In the genomic region with DNA sequence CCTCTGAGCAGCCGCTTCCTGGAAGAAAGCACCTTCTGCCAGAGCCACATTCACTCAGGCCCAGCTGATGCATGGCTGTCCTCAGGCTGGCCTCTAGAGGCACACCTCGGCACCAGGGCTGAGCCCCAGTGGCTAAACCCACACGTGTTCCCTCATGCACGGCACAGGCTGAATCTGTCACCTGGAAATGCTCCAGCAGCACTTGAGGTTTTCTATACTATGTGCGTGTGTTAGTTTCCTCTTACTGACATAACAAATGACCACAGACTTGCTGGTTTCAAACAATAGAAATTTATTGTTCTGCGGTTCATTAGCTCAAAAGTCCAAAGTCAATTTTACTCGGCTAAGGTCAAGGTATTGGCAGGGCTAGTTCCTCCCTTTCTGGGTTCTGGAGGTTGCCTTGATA, we compare ENCODE assay signal across 8 cellular contexts.
DNase-seq lines count a peak whose midpoint lies in the region; ATAC-seq and TF ChIP-seq lines count a peak whose summit lies in the region.

No MANE protein-coding gene starts in this region.

- no peaks in the 10 kb centered on the region for H3K36me3 ChIP-seq in mammary epithelial cell (ENCODE audit: insufficient read depth, low read length)

- H3K9ac ChIP-seq in mammary epithelial cell (ENCODE audit: insufficient read depth, low read length) = no peak overlapping the region

- DNase-seq in Caki2 (ENCODE audit: low read depth) (peak; percentile 44), NAMALWA (ENCODE audit: low spot score) (peak; percentile 51), mammary epithelial cell (peak; percentile 45), pons (ENCODE audit: low spot score) (peak; percentile 7), foreskin melanocyte (no peak)
- no peak for DNase-seq in NK-92 treated with Interleukin-12 subunit alpha and Interleukin-12 subunit beta, amount 100 ng/mL, for 24 hours (lab: John Stamatoyannopoulos, UW)

- in situ Hi-C loops in Caki2 (cut with HindIII; ENCODE audit: low pct_unique_long_range_greater_than_20kb, low sequenced_read_pairs) (no loop called here), mammary epithelial cell (cut with MboI; ENCODE audit: low sequenced_read_pairs in 2 of 2) (no loop called here)

- CTCF ChIA-PET in mammary epithelial cell (lab: Charles Lee; ENCODE audit: low non-redundant PET) = no interaction called here

- intact Hi-C loops in mammary epithelial cell (cut with micrococcal nuclease) = no loop called here

- H3K9me3 ChIP-seq in mammary epithelial cell (replicated peaks; ENCODE audit: insufficient read depth, low read length) = no peaks in the 10 kb centered on the region

- BruUV-seq in mammary epithelial cell (replicated peaks; lab: Mats Ljungman, UMichigan) = no TSS peak

- no peaks in the 10 kb centered on the region for H3K79me2 ChIP-seq in mammary epithelial cell (ENCODE audit: insufficient read depth, low read length)

- H2AFZ ChIP-seq in mammary epithelial cell (ENCODE audit: low read depth, low read length) = no peak overlapping the region

- H3K4me2 ChIP-seq in mammary epithelial cell (ENCODE audit: insufficient read depth, low read depth, low read length) = no peak overlapping the region

- H3K4me1 ChIP-seq in mammary epithelial cell (ENCODE audit: insufficient read depth, low read length) = no peaks in the 10 kb centered on the region

- TF ChIP-seq CTCF in mammary epithelial cell (conservative IDR thresholded peaks at IDR 0.05 in 1 of 2, IDR thresholded peaks at IDR 0.05 in 1 of 2; ENCODE audit: extremely low read depth in 1 of 2, insufficient read depth in 1 of 2, low read depth in 1 of 2, low read length in 2 of 2) = peak; percentile 18 to 36

- dilution Hi-C loops in mammary epithelial cell (cut with HindIII; ENCODE audit: low sequenced_read_pairs) = no loop called here

- no peak overlapping the region for H3K27ac ChIP-seq in mammary epithelial cell (ENCODE audit: insufficient read depth, low read depth, low read length)

- ATAC-seq in GM18511 (IDR thresholded peaks at IDR 0.05; ENCODE audit: unreplicated experiment) (peak; percentile 96), HG02763 (IDR thresholded peaks at IDR 0.05; ENCODE audit: unreplicated experiment) (peak; percentile 98)

- peaks cover 5% of the 10 kb centered on the region for H3K27me3 ChIP-seq in mammary epithelial cell (ENCODE audit: insufficient read depth, low read length)

- WGBS in mammary epithelial cell (ENCODE audit: low coverage, missing lambda C conversion rate) = 71% methylated on average over 6 of the region's 7 CpGs

- H3K4me3 ChIP-seq in mammary epithelial cell (replicated peaks in 1 of 3; ENCODE audit: insufficient read depth in 1 of 3, low read depth in 2 of 3, low read length in 3 of 3) = no peak overlapping the region

- H4K20me1 ChIP-seq in mammary epithelial cell (ENCODE audit: insufficient read depth, low read length) = no peaks in the 10 kb centered on the region

Comparison
In these comparisons a context has a peak if more than half of its experiments do, and no peak if none do; other contexts are left out.
1. DNase-seq: peak in Caki2 (single experiment), NAMALWA (single experiment), mammary epithelial cell (single experiment) and pons (single experiment); none in NK-92 treated with Interleukin-12 subunit alpha and Interleukin-12 subunit beta, amount 100 ng/mL, for 24 hours (single experiment) and foreskin melanocyte (single experiment).